8 cellular contexts compared by ENCODE assay signal in genomic region chr7:65216469-65216868, GRCh38.
DNase-seq lines count a peak whose midpoint lies in the region; ATAC-seq and TF ChIP-seq lines count a peak whose summit lies in the region.

No MANE protein-coding gene starts in this region.

- H3K9me3 ChIP-seq in esophagus squamous epithelium: no peaks in the 10 kb centered on the region

- TF ChIP-seq POLR2A in GM18505 (IDR thresholded peaks at IDR 0.05; ENCODE audit: borderline replicate concordance, extremely low read depth, insufficient read depth, insufficient read length): no peak
- no peak for TF ChIP-seq POLR2A in esophagus squamous epithelium (IDR thresholded peaks at IDR 0.05)

- H3K9me3 Mint-ChIP-seq in activated CD8-positive, alpha-beta memory T cell treated with anti-CD3 and anti-CD28 coated beads, Interleukin-2, amount 10 ng/mL, durations not matched to agents 7 days and 5 days (ENCODE audit: low read depth): no peaks in the 10 kb centered on the region

- DNase-seq in NCI-H526 (lab: John Stamatoyannopoulos, UW) (peak; percentile 70 to 89), esophagus squamous epithelium (lab: John Stamatoyannopoulos, UW) (no peak), retina (peak; percentile 55), hippocampal formation (lab: John Stamatoyannopoulos, UW) (no peak), medulla oblongata (ENCODE audit: extremely low spot score) (no peak)
- peak; percentile 69 for DNase-seq in activated CD8-positive, alpha-beta memory T cell treated with anti-CD3 and anti-CD28 coated beads, Interleukin-2, amount 10 ng/mL, durations not matched to agents 7 days and 5 days

- H3K4me3 Mint-ChIP-seq in activated CD8-positive, alpha-beta memory T cell treated with anti-CD3 and anti-CD28 coated beads, Interleukin-2, amount 10 ng/mL, durations not matched to agents 7 days and 5 days: no peak overlapping the region

- ATAC-seq in GM18505 (IDR thresholded peaks at IDR 0.05; ENCODE audit: unreplicated experiment) (peak; percentile 71), HG02981 (IDR thresholded peaks at IDR 0.05; ENCODE audit: unreplicated experiment) (peak; percentile 70)
- peak; percentile 60 for ATAC-seq in activated CD8-positive, alpha-beta memory T cell treated with anti-CD3 and anti-CD28 coated beads, Interleukin-2, amount 10 ng/mL, durations not matched to agents 7 days and 5 days

- H3K4me1 ChIP-seq in esophagus squamous epithelium: no peaks in the 10 kb centered on the region

- peak; percentile 44 to 83 (median 62) for TF ChIP-seq CTCF in esophagus squamous epithelium (IDR thresholded peaks at IDR 0.05)

- no peaks in the 10 kb centered on the region for H3K27me3 ChIP-seq in esophagus squamous epithelium

- no peaks in the 10 kb centered on the region for H3K36me3 ChIP-seq in esophagus squamous epithelium

- intact Hi-C loops in esophagus squamous epithelium (cut with DNase I): no loop called here

- H3K27me3 Mint-ChIP-seq in activated CD8-positive, alpha-beta memory T cell treated with anti-CD3 and anti-CD28 coated beads, Interleukin-2, amount 10 ng/mL, durations not matched to agents 7 days and 5 days: no peaks in the 10 kb centered on the region

- H3K36me3 Mint-ChIP-seq in activated CD8-positive, alpha-beta memory T cell treated with anti-CD3 and anti-CD28 coated beads, Interleukin-2, amount 10 ng/mL, durations not matched to agents 7 days and 5 days: no peaks in the 10 kb centered on the region

- H3K27ac ChIP-seq in esophagus squamous epithelium: no peak overlapping the region

- WGBS in esophagus squamous epithelium, 2 donors: 5 to 16% methylated on average over 8 of the region's 8 CpGs

- H3K4me3 ChIP-seq in esophagus squamous epithelium: no peak overlapping the region

- no peak overlapping the region for H3K27ac Mint-ChIP-seq in activated CD8-positive, alpha-beta memory T cell treated with anti-CD3 and anti-CD28 coated beads, Interleukin-2, amount 10 ng/mL, durations not matched to agents 7 days and 5 days

- H3K4me1 Mint-ChIP-seq in activated CD8-positive, alpha-beta memory T cell treated with anti-CD3 and anti-CD28 coated beads, Interleukin-2, amount 10 ng/mL, durations not matched to agents 7 days and 5 days: peaks cover 3% of the 10 kb centered on the region

- CTCF ChIA-PET in activated CD8-positive, alpha-beta memory T cell treated with anti-CD3 and anti-CD28 coated beads, Interleukin-2, amount 10 ng/mL, durations not matched to agents 7 days and 5 days (lab: Charles Lee): interaction anchor here (0.6 to 1.5 kb wide), 6 partner anchors 15 to 1388 kb away, joined by 3 to 12 read pairs (median 3); no protein-coding TSS in a partner anchor

Comparison
In these comparisons a context has a peak if more than half of its experiments do, and no peak if none do; other contexts are left out.
1. DNase-seq: peak in NCI-H526 (2 of 2), activated CD8-positive, alpha-beta memory T cell treated with anti-CD3 and anti-CD28 coated beads, Interleukin-2, amount 10 ng/mL, durations not matched to agents 7 days and 5 days (single experiment) and retina (single experiment); none in esophagus squamous epithelium (single experiment), hippocampal formation (0 of 2) and medulla oblongata (single experiment).
2. Peak in every context shown above with its lines, with median percentiles within 50 percentile points of each other: ATAC-seq.